Comparison of ENCODE assay signal across 17 cellular contexts in genomic region chr15:37071134-37071533, GRCh38. TPM values are rescaled to one million over a fixed set of nuclear protein-coding genes. Genes with fewer than 3 reads are reported as not detected.
DNase-seq lines count a peak whose midpoint lies in the region; ATAC-seq and TF ChIP-seq lines count a peak whose summit lies in the region.
"Had no signal": no experiment of that assay in that cellular context is flagged by ENCODE, and none has a peak within 500 bp of the region (broad histone marks: within the 10 kb centered on the region; RNA-seq: fewer than 3 reads in every experiment).

No MANE protein-coding gene starts in this region.

- intact Hi-C loops in left ventricle myocardium superior (cut with micrococcal nuclease) = no loop called here
- intact Hi-C loops in Right ventricle myocardium inferior (cut with DNase I) = no loop called here

- H3K4me3 Mint-ChIP-seq in mesothelial cell of epicardium = no peak overlapping the region
- no peak overlapping the region for H3K4me3 Mint-ChIP-seq in type B pancreatic cell
- H3K4me3 Mint-ChIP-seq: CD4-positive, alpha-beta memory T cell; GM23338; H9 had no signal

- DNase-seq in left ventricle myocardium superior (no peak), Right ventricle myocardium inferior (ENCODE audit: missing footprints) (no peak), mesothelial cell of epicardium (ENCODE audit: low spot score in 2 of 2, unreplicated experiment in 2 of 2) (no peak), type B pancreatic cell (ENCODE audit: extremely low spot score, unreplicated experiment) (no peak), DMS114 treated with DMSO at 0.1 percent for 48 hours (lab: John Stamatoyannopoulos, UW; ENCODE audit: unreplicated experiment) (no peak), epidermal melanocyte (ENCODE audit: insufficient read length, low spot score) (no peak)
- DNase-seq: C1 segment of cervical spinal cord; Calu3; CD4-positive, alpha-beta memory T cell; COR-L47; DMS79; EL; GDM1; H9 had no signal

- ATAC-seq in left ventricle myocardium superior (peak; percentile 42), Right ventricle myocardium inferior (no peak)
- ATAC-seq: GM12878, GM23338, HCT116 had no signal

- H3K36me3 Mint-ChIP-seq in mesothelial cell of epicardium (peaks cover 68% of the 10 kb centered on the region), type B pancreatic cell (peaks cover 69% of the 10 kb centered on the region)
- H3K36me3 Mint-ChIP-seq: CD4-positive, alpha-beta memory T cell had no signal

- TF ChIP-seq CTCF in mesothelial cell of epicardium (IDR thresholded peaks at IDR 0.05; ENCODE audit: unreplicated experiment) = no peak
- TF ChIP-seq CTCF in type B pancreatic cell (conservative IDR thresholded peaks at IDR 0.05) = no peak

- no peaks in the 10 kb centered on the region for H3K9me3 Mint-ChIP-seq in mesothelial cell of epicardium
- no peaks in the 10 kb centered on the region for H3K9me3 Mint-ChIP-seq in type B pancreatic cell
- H3K9me3 Mint-ChIP-seq: CD4-positive, alpha-beta memory T cell; GM23338; H9 had no signal

- H3K27ac Mint-ChIP-seq in mesothelial cell of epicardium (peak overlapping the region; percentile 22), type B pancreatic cell (peak overlapping the region; percentile 12)
- H3K27ac Mint-ChIP-seq: CD4-positive, alpha-beta memory T cell; GM23338; H9 had no signal

- H3K27me3 Mint-ChIP-seq in mesothelial cell of epicardium (ENCODE audit: low read depth) = no peaks in the 10 kb centered on the region
- no peaks in the 10 kb centered on the region for H3K27me3 Mint-ChIP-seq in type B pancreatic cell

- H3K4me1 Mint-ChIP-seq in mesothelial cell of epicardium (peaks cover 42% of the 10 kb centered on the region), type B pancreatic cell (ENCODE audit: unreplicated experiment) (peaks cover 23% of the 10 kb centered on the region)
- H3K4me1 Mint-ChIP-seq: CD4-positive, alpha-beta memory T cell; GM23338 had no signal

RNA-seq across cellular contexts. Expression of gene MEIS2, which starts 29.2 kb away (rescaled TPM):
- total RNA-seq in left ventricle myocardium superior (44.9 TPM), Right ventricle myocardium inferior (45.4 TPM), mesothelial cell of epicardium (377 to 397 TPM (median 379 TPM) in 3 replicates), type B pancreatic cell (ENCODE audit: low replicate concordance) (152 and 211 TPM in 2 replicates)
- total RNA-seq: CD4-positive, alpha-beta memory T cell; GM23338 had no signal
